In genomic region chr1:154183045-154183968, GRCh38 we compare ENCODE assay signal across 8 cellular contexts. TPM values are rescaled to one million over a fixed set of nuclear protein-coding genes. Genes with fewer than 3 reads are reported as not detected.
DNase-seq lines count a peak whose midpoint lies in the region; ATAC-seq and TF ChIP-seq lines count a peak whose summit lies in the region.

No MANE protein-coding gene starts in this region.

- TF ChIP-seq CTCF in GM10266 (IDR thresholded peaks at IDR 0.05; ENCODE audit: control insufficient read depth, insufficient read depth, low read depth, missing control alignments): no peak
- peak; percentile 14 for TF ChIP-seq CTCF in osteocyte (IDR thresholded peaks at IDR 0.05)

- peak overlapping the region; percentile 99 for H3K4me3 Mint-ChIP-seq in activated naive CD8-positive, alpha-beta T cell treated with anti-CD3 and anti-CD28 coated beads, Interleukin-2, amount 10 ng/mL, durations not matched to agents 7 days and 5 days
- peak overlapping the region; percentile 100 for H3K4me3 Mint-ChIP-seq in osteocyte (ENCODE audit: unreplicated experiment)

- WGBS in thymus: 13% methylated on average over 42 of the region's 44 CpGs

- peaks cover 30% of the 10 kb centered on the region for H3K36me3 Mint-ChIP-seq in activated naive CD8-positive, alpha-beta T cell treated with anti-CD3 and anti-CD28 coated beads, Interleukin-2, amount 10 ng/mL, durations not matched to agents 7 days and 5 days
- peaks cover 6% of the 10 kb centered on the region for H3K36me3 Mint-ChIP-seq in osteocyte (ENCODE audit: unreplicated experiment)

- intact Hi-C loops in head of caudate nucleus (cut with DNase I): loop anchor here (5.0 kb wide), 1 partner anchor 39 kb away; the partner anchor contains the start of gene UBAP2L

- peak; percentile 89 for DNase-seq in GM10266 (ENCODE audit: extremely low spot score)
- peak; percentile 99 for DNase-seq in NCI-H1105 treated with DMSO at 0.1 percent for 48 hours (lab: John Stamatoyannopoulos, UW)
- DNase-seq in SKM-1 treated with dmso at 0.1 percent for 144 hours (lab: John Stamatoyannopoulos, UW; ENCODE audit: unreplicated experiment): peak; percentile 99
- DNase-seq in activated naive CD8-positive, alpha-beta T cell treated with anti-CD3 and anti-CD28 coated beads, Interleukin-2, amount 10 ng/mL, durations not matched to agents 7 days and 5 days: peak; percentile 95
- DNase-seq in head of caudate nucleus: peak; percentile 93 to 98 (median 96)
- peak; percentile 97 for DNase-seq in osteocyte (ENCODE audit: extremely low spot score, unreplicated experiment)

- H3K9me3 Mint-ChIP-seq in activated naive CD8-positive, alpha-beta T cell treated with anti-CD3 and anti-CD28 coated beads, Interleukin-2, amount 10 ng/mL, durations not matched to agents 7 days and 5 days: no peaks in the 10 kb centered on the region
- no peaks in the 10 kb centered on the region for H3K9me3 Mint-ChIP-seq in osteocyte (ENCODE audit: unreplicated experiment)

- H3K27me3 ChIP-seq in thymus (ENCODE audit: control insufficient read depth, insufficient read depth): no peaks in the 10 kb centered on the region

- H3K4me3 ChIP-seq in thymus (ENCODE audit: low read length): peak overlapping the region; percentile 62

- H3K27ac Mint-ChIP-seq in activated naive CD8-positive, alpha-beta T cell treated with anti-CD3 and anti-CD28 coated beads, Interleukin-2, amount 10 ng/mL, durations not matched to agents 7 days and 5 days: peak overlapping the region; percentile 100
- H3K27ac Mint-ChIP-seq in osteocyte (ENCODE audit: unreplicated experiment): peak overlapping the region; percentile 99

- peaks cover 38% of the 10 kb centered on the region for H3K4me1 Mint-ChIP-seq in activated naive CD8-positive, alpha-beta T cell treated with anti-CD3 and anti-CD28 coated beads, Interleukin-2, amount 10 ng/mL, durations not matched to agents 7 days and 5 days
- H3K4me1 Mint-ChIP-seq in osteocyte (ENCODE audit: unreplicated experiment): peaks cover 38% of the 10 kb centered on the region

- H3K27me3 Mint-ChIP-seq in activated naive CD8-positive, alpha-beta T cell treated with anti-CD3 and anti-CD28 coated beads, Interleukin-2, amount 10 ng/mL, durations not matched to agents 7 days and 5 days: no peaks in the 10 kb centered on the region
- H3K27me3 Mint-ChIP-seq in osteocyte (ENCODE audit: unreplicated experiment): peaks cover 20% of the 10 kb centered on the region

- peak overlapping the region; percentile 93 for H3K27ac ChIP-seq in thymus (ENCODE audit: low read depth)

- POLR2A ChIA-PET in activated naive CD8-positive, alpha-beta T cell treated with anti-CD3 and anti-CD28 coated beads, Interleukin-2, amount 10 ng/mL, durations not matched to agents 7 days and 5 days (lab: Charles Lee): interaction anchor here (0.6 to 4.0 kb wide), 11 partner anchors 15 to 193 kb away, joined by 3 to 70 read pairs (median 6); partner anchors contain the start of genes HAX1, NUP210L, RPS27 and UBAP2L

- peaks cover 6% of the 10 kb centered on the region for H3K36me3 ChIP-seq in thymus (ENCODE audit: control insufficient read depth, insufficient read depth)

- peak; percentile 76 for ATAC-seq in HG02623 (IDR thresholded peaks at IDR 0.05; ENCODE audit: unreplicated experiment)
- ATAC-seq in activated naive CD8-positive, alpha-beta T cell treated with anti-CD3 and anti-CD28 coated beads, Interleukin-2, amount 10 ng/mL, durations not matched to agents 7 days and 5 days (ENCODE audit: low read depth): peak; percentile 62

- no peaks in the 10 kb centered on the region for H3K9me3 ChIP-seq in thymus (ENCODE audit: control insufficient read depth)

- H3K4me1 ChIP-seq in thymus (ENCODE audit: control insufficient read depth, insufficient read depth, low read length): peaks cover 28% of the 10 kb centered on the region

RNA-seq across cellular contexts. Expression of gene TPM3, which starts 8.6 kb away (rescaled TPM):
- total RNA-seq in activated naive CD8-positive, alpha-beta T cell treated with anti-CD3 and anti-CD28 coated beads, Interleukin-2, amount 10 ng/mL, durations not matched to agents 7 days and 5 days: 100 to 1,000 TPM; 654 to 664 TPM
- total RNA-seq in osteocyte: 194 TPM in 2 replicates
- polyA plus RNA-seq in thymus: 304 TPM

RNA-seq across cellular contexts. Expression of gene CFAP141, which starts 22.8 kb away (rescaled TPM):
- not detected for total RNA-seq in activated naive CD8-positive, alpha-beta T cell treated with anti-CD3 and anti-CD28 coated beads, Interleukin-2, amount 10 ng/mL, durations not matched to agents 7 days and 5 days
- total RNA-seq in osteocyte: not detected in 2 replicates
- not detected for polyA plus RNA-seq in thymus

RNA-seq across cellular contexts. Expression of gene NUP210L, which starts 28.4 kb away (rescaled TPM):
- under 1 TPM; 0.11 to 0.17 TPM for total RNA-seq in activated naive CD8-positive, alpha-beta T cell treated with anti-CD3 and anti-CD28 coated beads, Interleukin-2, amount 10 ng/mL, durations not matched to agents 7 days and 5 days
- not detected in 2 replicates for total RNA-seq in osteocyte
- polyA plus RNA-seq in thymus: 0.05 TPM

RNA-seq across cellular contexts. Expression of gene UBAP2L, which starts 37.4 kb away (rescaled TPM):
- total RNA-seq in activated naive CD8-positive, alpha-beta T cell treated with anti-CD3 and anti-CD28 coated beads, Interleukin-2, amount 10 ng/mL, durations not matched to agents 7 days and 5 days: 100 to 1,000 TPM; 192 to 195 TPM
- 224 and 236 TPM in 2 replicates for total RNA-seq in osteocyte
- polyA plus RNA-seq in thymus: 50.1 TPM

Comparison
In these comparisons a context has a peak if more than half of its experiments do, and no peak if none do; other contexts are left out.
1. Peak in every context shown above with its lines: DNase-seq, ATAC-seq, H3K4me3 ChIP-seq and H3K27ac ChIP-seq.